ENCODE assay signal across 9 cellular contexts in genomic region chr2:157256621-157257020, GRCh38. TPM values are rescaled to one million over a fixed set of nuclear protein-coding genes. Genes with fewer than 3 reads are reported as not detected.
DNase-seq lines count a peak whose midpoint lies in the region; ATAC-seq and TF ChIP-seq lines count a peak whose summit lies in the region.
"Had no signal": no experiment of that assay in that cellular context is flagged by ENCODE, and none has a peak within 500 bp of the region (broad histone marks: within the 10 kb centered on the region; RNA-seq: fewer than 3 reads in every experiment).

No MANE protein-coding gene starts in this region.

- H3K36me3 ChIP-seq in gastrocnemius medialis = no peaks in the 10 kb centered on the region

- no peaks in the 10 kb centered on the region for H3K27me3 ChIP-seq in gastrocnemius medialis

- DNase-seq in GM10248 (ENCODE audit: extremely low spot score) = peak; percentile 29
- no peak for DNase-seq in NCI-H1417 treated with DMSO at 0.1 percent for 48 hours (lab: John Stamatoyannopoulos, UW)
- no peak for DNase-seq in gastrocnemius medialis
- no peak for DNase-seq in KG1 (lab: John Stamatoyannopoulos, UW)
- no peak for DNase-seq in osteocyte (ENCODE audit: extremely low spot score, unreplicated experiment)

- intact Hi-C loops in gastrocnemius medialis (cut with DNase I; ENCODE audit: low total_unique reads) = no loop called here

- peaks cover 16% of the 10 kb centered on the region for H3K4me1 Mint-ChIP-seq in activated T-helper 17 cell treated with anti-CD3 and anti-CD28 coated beads, Interleukin-2, amount 50 U/mL, for 72 hours
- peaks cover 43% of the 10 kb centered on the region for H3K4me1 Mint-ChIP-seq in osteocyte (ENCODE audit: unreplicated experiment)

- no peak for TF ChIP-seq CTCF in GM10248 (IDR thresholded peaks at IDR 0.05; ENCODE audit: control extremely low read depth, extremely low read depth, low read depth, missing control alignments)
- no peak for TF ChIP-seq CTCF in gastrocnemius medialis (IDR thresholded peaks at IDR 0.05 in 4 of 5, conservative IDR thresholded peaks at IDR 0.05 in 1 of 5)
- no peak for TF ChIP-seq CTCF in osteocyte (IDR thresholded peaks at IDR 0.05)

- no peaks in the 10 kb centered on the region for H3K9me3 ChIP-seq in gastrocnemius medialis

- no peak overlapping the region for H3K27ac ChIP-seq in gastrocnemius medialis

- peaks cover 0 to 9% of the 10 kb centered on the region in 2 donors for H3K4me1 ChIP-seq in gastrocnemius medialis

- TF ChIP-seq POLR2A in gastrocnemius medialis (IDR thresholded peaks at IDR 0.05) = no peak

- peak overlapping the region; percentile 14 for H3K4me3 Mint-ChIP-seq in activated T-helper 17 cell treated with anti-CD3 and anti-CD28 coated beads, Interleukin-2, amount 50 U/mL, for 72 hours
- H3K4me3 Mint-ChIP-seq in osteocyte (ENCODE audit: unreplicated experiment) = no peak overlapping the region
- H3K4me3 Mint-ChIP-seq: T-helper 1 cell treated with Interleukin-12 subunit alpha and Interleukin-12 subunit beta and Interleukin-4 antibody, amounts not matched to agents 30 μg/mL and 1 μg/mL, for 36 hours had no signal

- no peaks in the 10 kb centered on the region for H3K36me3 Mint-ChIP-seq in activated T-helper 17 cell treated with anti-CD3 and anti-CD28 coated beads, Interleukin-2, amount 50 U/mL, for 72 hours (ENCODE audit: low read depth)
- no peaks in the 10 kb centered on the region for H3K36me3 Mint-ChIP-seq in osteocyte (ENCODE audit: unreplicated experiment)

- ATAC-seq in GM19351 (IDR thresholded peaks at IDR 0.05; ENCODE audit: unreplicated experiment) (peak; percentile 97), HG02973 (IDR thresholded peaks at IDR 0.05; ENCODE audit: unreplicated experiment) (peak; percentile 99), gastrocnemius medialis (no peak)
- ATAC-seq in activated T-helper 17 cell treated with anti-CD3 and anti-CD28 coated beads, Interleukin-2, amount 50 U/mL, for 72 hours (replicated peaks) = peak; percentile 82

- peaks cover 11% of the 10 kb centered on the region for H3K27me3 Mint-ChIP-seq in activated T-helper 17 cell treated with anti-CD3 and anti-CD28 coated beads, Interleukin-2, amount 50 U/mL, for 72 hours
- no peaks in the 10 kb centered on the region for H3K27me3 Mint-ChIP-seq in osteocyte (ENCODE audit: unreplicated experiment)

- in situ Hi-C loops in gastrocnemius medialis (cut with MboI; ENCODE audit: low sequenced_read_pairs in 4 of 4) = no loop called here

- CTCF ChIA-PET in GM10248 (lab: Yijun Ruan, JAX) = no interaction called here

- peak overlapping the region; percentile 86 for H3K27ac Mint-ChIP-seq in activated T-helper 17 cell treated with anti-CD3 and anti-CD28 coated beads, Interleukin-2, amount 50 U/mL, for 72 hours
- no peak overlapping the region for H3K27ac Mint-ChIP-seq in osteocyte (ENCODE audit: unreplicated experiment)
- H3K27ac Mint-ChIP-seq: T-helper 1 cell treated with Interleukin-12 subunit alpha and Interleukin-12 subunit beta and Interleukin-4 antibody, amounts not matched to agents 30 μg/mL and 1 μg/mL, for 36 hours had no signal

- no peak overlapping the region for H3K4me3 ChIP-seq in gastrocnemius medialis

- no peaks in the 10 kb centered on the region for H3K9me3 Mint-ChIP-seq in activated T-helper 17 cell treated with anti-CD3 and anti-CD28 coated beads, Interleukin-2, amount 50 U/mL, for 72 hours
- no peaks in the 10 kb centered on the region for H3K9me3 Mint-ChIP-seq in osteocyte (ENCODE audit: unreplicated experiment)
- H3K9me3 Mint-ChIP-seq: T-helper 1 cell treated with Interleukin-12 subunit alpha and Interleukin-12 subunit beta and Interleukin-4 antibody, amounts not matched to agents 30 μg/mL and 1 μg/mL, for 36 hours had no signal

- POLR2A ChIA-PET in GM10248 (lab: Yijun Ruan, JAX) = no interaction called here

RNA-seq across cellular contexts. Expression of gene GALNT5, which starts 0.9 kb away (rescaled TPM):
- under 1 TPM; 0.08 to 0.17 TPM for total RNA-seq in activated T-helper 17 cell treated with anti-CD3 and anti-CD28 coated beads, Interleukin-2, amount 50 U/mL, for 72 hours
- total RNA-seq in gastrocnemius medialis (under 1 TPM in 1 of 4 donors, not detected in 3; 0.07 TPM), osteocyte (5.0 and 5.3 TPM in 2 replicates)

Comparison
In these comparisons a context has a peak if more than half of its experiments do, and no peak if none do; other contexts are left out.
1. ATAC-seq: peak in GM19351 (single experiment), HG02973 (single experiment) and activated T-helper 17 cell treated with anti-CD3 and anti-CD28 coated beads, Interleukin-2, amount 50 U/mL, for 72 hours (single experiment); none in gastrocnemius medialis (0 of 2).